1 cellular context compared by ENCODE assay signal in genomic region chr17:35743911-35744328, GRCh38.
TF ChIP-seq lines count a peak whose summit lies in the region.

No MANE protein-coding gene starts in this region.

TF ChIP-seq in K562, 482 proteins besides CTCF, POLR2A, EP300 and RAD21 (continued from another document and continues in another):
- 0 out of 2 replicates have a peak, but pooled peaks have one; percentile 32 for TF ChIP-seq HDAC2 (IDR thresholded peaks at IDR 0.05)
- TF ChIP-seq ZFP36 (IDR thresholded peaks at IDR 0.05; ENCODE audit: low read depth, low read length, partially characterized antibody): no peak
- no peak for TF ChIP-seq CBX2 (IDR thresholded peaks at IDR 0.05; ENCODE audit: insufficient read depth, low read length, poor library complexity, severe bottlenecking)
- TF ChIP-seq ZNF143 (CRISPR knock-in tag; IDR thresholded peaks at IDR 0.05): no peak
- TF ChIP-seq, protein P1, sequence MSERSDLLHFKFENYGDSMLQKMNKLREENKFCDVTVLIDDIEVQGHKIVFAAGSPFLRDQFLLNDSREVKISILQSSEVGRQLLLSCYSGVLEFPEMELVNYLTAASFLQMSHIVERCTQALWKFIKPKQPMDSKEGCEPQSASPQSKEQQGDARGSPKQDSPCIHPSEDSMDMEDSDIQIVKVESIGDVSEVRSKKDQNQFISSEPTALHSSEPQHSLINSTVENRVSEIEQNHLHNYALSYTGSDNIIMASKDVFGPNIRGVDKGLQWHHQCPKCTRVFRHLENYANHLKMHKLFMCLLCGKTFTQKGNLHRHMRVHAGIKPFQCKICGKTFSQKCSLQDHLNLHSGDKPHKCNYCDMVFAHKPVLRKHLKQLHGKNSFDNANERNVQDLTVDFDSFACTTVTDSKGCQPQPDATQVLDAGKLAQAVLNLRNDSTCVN (CRISPR knock-in tag; IDR thresholded peaks at IDR 0.05): no peak
- no peak for TF ChIP-seq CHD1 (IDR thresholded peaks at IDR 0.05; ENCODE audit: low read length)
- TF ChIP-seq ARNT (IDR thresholded peaks at IDR 0.05): no peak
- TF ChIP-seq, protein P2, sequence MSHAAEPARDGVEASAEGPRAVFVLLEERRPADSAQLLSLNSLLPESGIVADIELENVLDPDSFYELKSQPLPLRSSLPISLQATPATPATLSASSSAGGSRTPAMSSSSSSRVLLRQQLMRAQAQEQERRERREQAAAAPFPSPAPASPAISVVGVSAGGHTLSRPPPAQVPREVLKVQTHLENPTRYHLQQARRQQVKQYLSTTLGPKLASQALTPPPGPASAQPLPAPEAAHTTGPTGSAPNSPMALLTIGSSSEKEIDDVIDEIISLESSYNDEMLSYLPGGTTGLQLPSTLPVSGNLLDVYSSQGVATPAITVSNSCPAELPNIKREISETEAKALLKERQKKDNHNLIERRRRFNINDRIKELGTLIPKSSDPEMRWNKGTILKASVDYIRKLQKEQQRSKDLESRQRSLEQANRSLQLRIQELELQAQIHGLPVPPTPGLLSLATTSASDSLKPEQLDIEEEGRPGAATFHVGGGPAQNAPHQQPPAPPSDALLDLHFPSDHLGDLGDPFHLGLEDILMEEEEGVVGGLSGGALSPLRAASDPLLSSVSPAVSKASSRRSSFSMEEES (CRISPR knock-in tag; IDR thresholded peaks at IDR 0.05): no peak
- TF ChIP-seq ZNF197 (CRISPR knock-in tag; IDR thresholded peaks at IDR 0.05; ENCODE audit: low read depth): peak; percentile 54; the same call in 1 of the 2 replicates
- no peak for TF ChIP-seq ZNF280A (IDR thresholded peaks at IDR 0.05; ENCODE audit: low read depth, partially characterized antibody)
- no peak for TF ChIP-seq ZNF407 (IDR thresholded peaks at IDR 0.05; ENCODE audit: low read depth)
- TF ChIP-seq, protein P3, sequence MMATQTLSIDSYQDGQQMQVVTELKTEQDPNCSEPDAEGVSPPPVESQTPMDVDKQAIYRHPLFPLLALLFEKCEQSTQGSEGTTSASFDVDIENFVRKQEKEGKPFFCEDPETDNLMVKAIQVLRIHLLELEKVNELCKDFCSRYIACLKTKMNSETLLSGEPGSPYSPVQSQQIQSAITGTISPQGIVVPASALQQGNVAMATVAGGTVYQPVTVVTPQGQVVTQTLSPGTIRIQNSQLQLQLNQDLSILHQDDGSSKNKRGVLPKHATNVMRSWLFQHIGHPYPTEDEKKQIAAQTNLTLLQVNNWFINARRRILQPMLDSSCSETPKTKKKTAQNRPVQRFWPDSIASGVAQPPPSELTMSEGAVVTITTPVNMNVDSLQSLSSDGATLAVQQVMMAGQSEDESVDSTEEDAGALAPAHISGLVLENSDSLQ (IDR thresholded peaks at IDR 0.05): no peak
- no peak for TF ChIP-seq MAFG (tag; conservative IDR thresholded peaks at IDR 0.05)
- TF ChIP-seq ZNF121 (CRISPR knock-in tag; conservative IDR thresholded peaks at IDR 0.05): peak; percentile 77
- TF ChIP-seq EHMT2 (IDR thresholded peaks at IDR 0.05): peak; percentile 97
- no peak for TF ChIP-seq NFIC (IDR thresholded peaks at IDR 0.05)
- TF ChIP-seq SMAD3 (CRISPR knock-in tag; conservative IDR thresholded peaks at IDR 0.05): no peak
- no peak for TF ChIP-seq CEBPZ (IDR thresholded peaks at IDR 0.05; ENCODE audit: borderline replicate concordance, low read depth, low read length)
- TF ChIP-seq TBP (optimal IDR thresholded peaks at IDR 0.05; ENCODE audit: low read depth, low read length): no peak
- TF ChIP-seq ZNF766 (CRISPR knock-in tag; conservative IDR thresholded peaks at IDR 0.05): peak; percentile 57; the same call in 1 of the 2 replicates
- TF ChIP-seq ZNF165 (CRISPR knock-in tag; IDR thresholded peaks at IDR 0.05; ENCODE audit: borderline replicate concordance): no peak
- no peak for TF ChIP-seq PTRF (tag; IDR thresholded peaks at IDR 0.05)
- TF ChIP-seq, protein P4, sequence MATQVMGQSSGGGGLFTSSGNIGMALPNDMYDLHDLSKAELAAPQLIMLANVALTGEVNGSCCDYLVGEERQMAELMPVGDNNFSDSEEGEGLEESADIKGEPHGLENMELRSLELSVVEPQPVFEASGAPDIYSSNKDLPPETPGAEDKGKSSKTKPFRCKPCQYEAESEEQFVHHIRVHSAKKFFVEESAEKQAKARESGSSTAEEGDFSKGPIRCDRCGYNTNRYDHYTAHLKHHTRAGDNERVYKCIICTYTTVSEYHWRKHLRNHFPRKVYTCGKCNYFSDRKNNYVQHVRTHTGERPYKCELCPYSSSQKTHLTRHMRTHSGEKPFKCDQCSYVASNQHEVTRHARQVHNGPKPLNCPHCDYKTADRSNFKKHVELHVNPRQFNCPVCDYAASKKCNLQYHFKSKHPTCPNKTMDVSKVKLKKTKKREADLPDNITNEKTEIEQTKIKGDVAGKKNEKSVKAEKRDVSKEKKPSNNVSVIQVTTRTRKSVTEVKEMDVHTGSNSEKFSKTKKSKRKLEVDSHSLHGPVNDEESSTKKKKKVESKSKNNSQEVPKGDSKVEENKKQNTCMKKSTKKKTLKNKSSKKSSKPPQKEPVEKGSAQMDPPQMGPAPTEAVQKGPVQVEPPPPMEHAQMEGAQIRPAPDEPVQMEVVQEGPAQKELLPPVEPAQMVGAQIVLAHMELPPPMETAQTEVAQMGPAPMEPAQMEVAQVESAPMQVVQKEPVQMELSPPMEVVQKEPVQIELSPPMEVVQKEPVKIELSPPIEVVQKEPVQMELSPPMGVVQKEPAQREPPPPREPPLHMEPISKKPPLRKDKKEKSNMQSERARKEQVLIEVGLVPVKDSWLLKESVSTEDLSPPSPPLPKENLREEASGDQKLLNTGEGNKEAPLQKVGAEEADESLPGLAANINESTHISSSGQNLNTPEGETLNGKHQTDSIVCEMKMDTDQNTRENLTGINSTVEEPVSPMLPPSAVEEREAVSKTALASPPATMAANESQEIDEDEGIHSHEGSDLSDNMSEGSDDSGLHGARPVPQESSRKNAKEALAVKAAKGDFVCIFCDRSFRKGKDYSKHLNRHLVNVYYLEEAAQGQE (CRISPR knock-in tag; IDR thresholded peaks at IDR 0.05; ENCODE audit: low read depth): peak; percentile 95
- TF ChIP-seq XRCC3 (IDR thresholded peaks at IDR 0.05): no peak
- peak in 1 of 2 experiments; percentile 81 for TF ChIP-seq AFF1 (IDR thresholded peaks at IDR 0.05; ENCODE audit: low read depth in 1 of 2, partially characterized antibody in 2 of 2)
- no peak for TF ChIP-seq YY1 (IDR thresholded peaks at IDR 0.05; ENCODE audit: borderline replicate concordance in 1 of 3, control insufficient read depth in 1 of 3, extremely low read depth in 1 of 3, insufficient read depth in 3 of 3, insufficient read length in 1 of 3, insufficient replicate concordance in 2 of 3, low read depth in 1 of 3, low read length in 2 of 3)
